19 cellular contexts compared by ENCODE assay signal in the genomic region with DNA sequence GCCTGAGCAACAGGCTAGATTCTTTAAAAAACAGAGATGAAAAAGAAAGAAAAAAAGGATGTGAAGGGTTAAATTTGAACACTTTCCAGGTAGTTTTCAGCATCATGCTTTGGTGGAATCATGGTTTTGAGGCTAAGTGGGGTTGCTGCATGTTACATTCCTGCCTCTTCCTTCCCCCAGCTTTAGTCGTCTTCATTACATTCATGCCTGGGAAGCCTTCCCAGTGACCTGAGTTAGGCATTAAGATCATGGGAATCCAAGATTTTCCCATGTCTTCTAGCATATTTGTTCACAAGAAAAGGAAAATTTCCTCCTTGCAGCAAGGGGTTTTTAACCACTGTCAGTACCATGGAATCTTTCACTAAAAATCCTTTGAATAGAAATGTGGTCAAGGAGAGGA. TPM values are rescaled to one million over a fixed set of nuclear protein-coding genes. Genes with fewer than 3 reads are reported as not detected.
DNase-seq lines count a peak whose midpoint lies in the region; ATAC-seq, FAIRE-seq and TF ChIP-seq lines count a peak whose summit lies in the region.
"Had no signal": no experiment of that assay in that cellular context is flagged by ENCODE, and none has a peak within 500 bp of the region (broad histone marks: within the 10 kb centered on the region; RNA-seq: fewer than 3 reads in every experiment).

No MANE protein-coding gene starts in this region.

- peaks cover 3% of the 10 kb centered on the region for H3K4me1 ChIP-seq in astrocyte (ENCODE audit: insufficient read depth, low read length)
- peaks cover 39% of the 10 kb centered on the region for H3K4me1 ChIP-seq in skeletal muscle satellite cell (ENCODE audit: control insufficient read depth, insufficient read depth, low read length)

- peak overlapping the region; percentile 50 for H3K27ac Mint-ChIP-seq in astrocyte (ENCODE audit: unreplicated experiment)
- H3K27ac Mint-ChIP-seq: activated naive CD8-positive, alpha-beta T cell treated with anti-CD3 and anti-CD28 coated beads, Interleukin-2, amount 10 ng/mL, durations not matched to agents 7 days and 5 days; type B pancreatic cell had no signal

- peaks cover 4% of the 10 kb centered on the region for H3K36me3 ChIP-seq in astrocyte (ENCODE audit: insufficient read depth, low read length)
- H3K36me3 ChIP-seq in skeletal muscle satellite cell (ENCODE audit: insufficient read depth, low read length), result peaks cover 6% of the 10 kb centered on the region

- FAIRE-seq in astrocyte (lab: Jason Lieb, UNC), result no peak
- no peak for FAIRE-seq in RCC 7860 (lab: Jason Lieb, UNC)
- FAIRE-seq: GM18507 had no signal

- H3K79me2 ChIP-seq in astrocyte (ENCODE audit: insufficient read depth, low read length), result peaks cover 98% of the 10 kb centered on the region

- no peak overlapping the region for H3K4me3 Mint-ChIP-seq in astrocyte (ENCODE audit: unreplicated experiment)
- H3K4me3 Mint-ChIP-seq: activated naive CD8-positive, alpha-beta T cell treated with anti-CD3 and anti-CD28 coated beads, Interleukin-2, amount 10 ng/mL, durations not matched to agents 7 days and 5 days; type B pancreatic cell had no signal

- H2AFZ ChIP-seq in astrocyte (ENCODE audit: low read depth, low read length), result peak overlapping the region; percentile 36

- H3K36me3 Mint-ChIP-seq in astrocyte (ENCODE audit: low read depth, unreplicated experiment), result peaks cover 4% of the 10 kb centered on the region

- H3K4me1 Mint-ChIP-seq in astrocyte (ENCODE audit: low read depth, unreplicated experiment), result peaks cover 13% of the 10 kb centered on the region

- no peaks in the 10 kb centered on the region for H3K9me3 Mint-ChIP-seq in astrocyte (ENCODE audit: unreplicated experiment)
- H3K9me3 Mint-ChIP-seq: activated naive CD8-positive, alpha-beta T cell treated with anti-CD3 and anti-CD28 coated beads, Interleukin-2, amount 10 ng/mL, durations not matched to agents 7 days and 5 days; type B pancreatic cell had no signal

- H3K9ac ChIP-seq in astrocyte (ENCODE audit: low read length) (peak overlapping the region; percentile 42), skeletal muscle satellite cell (ENCODE audit: low read depth, low read length) (peak overlapping the region; percentile 30)

- peak overlapping the region; percentile 44 for H3K27ac ChIP-seq in astrocyte (ENCODE audit: low read depth, low read length)

- DNase-seq in GM04504 (ENCODE audit: low read depth) (peak; percentile 87), astrocyte (ENCODE audit: low read depth) (peak; percentile 94), fibroblast of villous mesenchyme (ENCODE audit: low read depth) (peak; percentile 91), RKO (ENCODE audit: low spot score) (no peak), RCC 7860 (ENCODE audit: low spot score) (no peak)
- DNase-seq: activated CD4-positive, alpha-beta T cell treated with anti-CD3 and anti-CD28 coated beads for 4 hours; activated naive CD8-positive, alpha-beta T cell treated with anti-CD3 and anti-CD28 coated beads, Interleukin-2, amount 10 ng/mL, durations not matched to agents 7 days and 5 days; activated T-cell treated with anti-CD3 and anti-CD28 coated beads, Interleukin-2, amount 50 U/mL, for 1 hour; COR-L47; islet precursor cell; NCI-H1092 treated with DMSO at 0.1 percent for 48 hours; NCI-H345; SIG-M5; T1000 had no signal

- H3K27me3 ChIP-seq in astrocyte (ENCODE audit: insufficient read depth, low read length) (no peaks in the 10 kb centered on the region), skeletal muscle satellite cell (ENCODE audit: control insufficient read depth, insufficient read depth, low read length) (no peaks in the 10 kb centered on the region)

- H3K27me3 Mint-ChIP-seq in astrocyte (ENCODE audit: low read depth, unreplicated experiment), result no peaks in the 10 kb centered on the region
- H3K27me3 Mint-ChIP-seq: activated naive CD8-positive, alpha-beta T cell treated with anti-CD3 and anti-CD28 coated beads, Interleukin-2, amount 10 ng/mL, durations not matched to agents 7 days and 5 days; type B pancreatic cell had no signal

- ATAC-seq in HG03439 (IDR thresholded peaks at IDR 0.05; ENCODE audit: unreplicated experiment), result no peak

- TF ChIP-seq CTCF in astrocyte (IDR thresholded peaks at IDR 0.05; ENCODE audit: insufficient read depth, low read depth, low read length), result no peak
- no peak for TF ChIP-seq CTCF in fibroblast of villous mesenchyme (IDR thresholded peaks at IDR 0.05; ENCODE audit: insufficient read depth, low read depth, low read length)

- no peaks in the 10 kb centered on the region for H3K9me3 ChIP-seq in astrocyte (ENCODE audit: insufficient read depth, low read depth, low read length)
- no peaks in the 10 kb centered on the region for H3K9me3 ChIP-seq in skeletal muscle satellite cell (replicated peaks; ENCODE audit: low read length)

- peak overlapping the region; percentile 40 for H3K4me2 ChIP-seq in astrocyte (ENCODE audit: low read length)
- no peak overlapping the region for H3K4me2 ChIP-seq in skeletal muscle satellite cell (ENCODE audit: low read length)

- no peak overlapping the region for H3K4me3 ChIP-seq in astrocyte (ENCODE audit: insufficient read depth, low read depth, low read length)
- no peak overlapping the region for H3K4me3 ChIP-seq in fibroblast of villous mesenchyme (ENCODE audit: low read depth, low read length)
- no peak overlapping the region for H3K4me3 ChIP-seq in skeletal muscle satellite cell (ENCODE audit: low read length)
- H3K4me3 ChIP-seq: coronary artery had no signal

- H4K20me1 ChIP-seq in astrocyte (ENCODE audit: insufficient read depth, low read length), result peaks cover 15% of the 10 kb centered on the region

RNA-seq across cellular contexts. Expression of gene TPX2, which starts 12.0 kb away (rescaled TPM):
- 31.7 and 41.6 TPM in 2 replicates for total RNA-seq in astrocyte
- 35.4 and 62.2 TPM in 2 replicates for total RNA-seq in fibroblast of villous mesenchyme
- 45.4 and 60.7 TPM in 2 replicates for total RNA-seq in skeletal muscle satellite cell (2012; rRNA removed)

RNA-seq across cellular contexts. Expression of gene BCL2L1, which starts 28.5 kb away (rescaled TPM):
- total RNA-seq in astrocyte (103 and 149 TPM in 2 replicates), fibroblast of villous mesenchyme (82.8 and 113 TPM in 2 replicates)
- total RNA-seq in skeletal muscle satellite cell (2012; rRNA removed), result 158 and 187 TPM in 2 replicates

Comparison
In these comparisons a context has a peak if more than half of its experiments do, and no peak if none do; other contexts are left out.
1. DNase-seq: peak in GM04504 (single experiment), astrocyte (single experiment) and fibroblast of villous mesenchyme (single experiment); none in RKO (single experiment) and RCC 7860 (single experiment).